Comparison of ENCODE assay signal across 19 cellular contexts in the genomic region with DNA sequence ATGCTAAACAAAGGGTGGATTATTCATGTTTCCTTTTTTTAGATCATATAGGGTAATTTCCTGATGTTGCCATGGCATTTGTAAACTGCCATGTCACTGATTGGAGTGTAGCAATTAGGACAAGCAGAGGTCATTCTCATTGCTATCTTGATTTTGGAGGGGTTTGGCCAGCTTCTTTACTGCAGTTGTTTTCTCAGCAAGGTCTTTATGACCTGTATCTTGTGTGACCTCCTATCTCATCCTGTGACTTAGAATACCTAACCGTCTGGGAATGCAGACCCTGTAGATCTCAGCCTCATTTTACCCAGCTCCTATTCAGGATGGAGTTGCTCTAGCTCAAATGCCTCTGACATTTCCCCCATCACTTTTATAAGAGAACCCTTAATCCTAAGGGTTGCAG. TPM values are rescaled to one million over a fixed set of nuclear protein-coding genes. Genes with fewer than 3 reads are reported as not detected.
A peak's percentile ranks its signal among the peaks of the same experiment; 100 is the strongest.
DNase-seq lines count a peak whose midpoint lies in the region; ATAC-seq and TF ChIP-seq lines count a peak whose summit lies in the region.
"Had no signal": no experiment of that assay in that cellular context is flagged by ENCODE, and none has a peak within 500 bp of the region (broad histone marks: within the 10 kb centered on the region; RNA-seq: fewer than 3 reads in every experiment).

No MANE protein-coding gene starts in this region.

- no peak overlapping the region for H2BK15ac ChIP-seq in mesendoderm (replicated peaks; ENCODE audit: low read depth)

- no peaks in the 10 kb centered on the region for H3K27me3 ChIP-seq in right atrium auricular region
- H3K27me3 ChIP-seq in mesendoderm (ENCODE audit: insufficient read depth, low read length, poor library complexity), result no peaks in the 10 kb centered on the region
- no peaks in the 10 kb centered on the region for H3K27me3 ChIP-seq in aorta (ENCODE audit: control insufficient read depth in 1 of 2, insufficient read depth in 2 of 2, low read length in 1 of 2)

- no peaks in the 10 kb centered on the region for H3K79me1 ChIP-seq in mesendoderm (ENCODE audit: low read length)

- ATAC-seq in Right ventricle myocardium superior (ENCODE audit: poor library complexity) (no peak), aorta (ENCODE audit: low FRiP score) (no peak), T-cell (replicated peaks in 1 of 4) (no peak)
- ATAC-seq: HCT116, Panc1 had no signal

- H2AK5ac ChIP-seq in mesendoderm (ENCODE audit: low read length), result no peak overlapping the region

- H3K4me3 Mint-ChIP-seq in MCF 10A (ENCODE audit: unreplicated experiment) (no peak overlapping the region), T-cell (no peak overlapping the region)

- POLR2A ChIA-PET in MCF 10A (lab: Yijun Ruan, JAX) (no interaction called here), T-cell (lab: Charles Lee) (no interaction called here)

- WGBS in mesendoderm (ENCODE audit: extremely low coverage, insufficient coverage, low lambda C conversion rate), result no CpG with 5 or more reads among the region's 1 CpG
- 8 to 9% methylated on average over 1 of the region's 1 CpG for WGBS in aorta, 2 donors

- no TSS peak for BruUV-seq in MCF 10A (replicated peaks; lab: Mats Ljungman, UMichigan)

- H3K4me2 ChIP-seq in mesendoderm (ENCODE audit: low read length), result no peak overlapping the region
- H3K4me2 ChIP-seq: KMS-11 had no signal

- H3K36me3 ChIP-seq in right atrium auricular region (peaks cover 50% of the 10 kb centered on the region), mesendoderm (ENCODE audit: control insufficient read depth, insufficient read depth, low read length) (no peaks in the 10 kb centered on the region), aorta (ENCODE audit: control insufficient read depth in 1 of 2, insufficient read depth in 2 of 2, low read length in 1 of 2) (peaks cover 0 to 9% of the 10 kb centered on the region in 2 donors)

- no peak overlapping the region for H3K4ac ChIP-seq in mesendoderm (ENCODE audit: low read depth, low read length)

- H4K5ac ChIP-seq in mesendoderm (ENCODE audit: low read length), result no peak overlapping the region

- H3K23ac ChIP-seq in mesendoderm (ENCODE audit: low read length), result no peak overlapping the region

- intact Hi-C loops in Right ventricle myocardium superior (cut with DNase I), result no loop called here
- intact Hi-C loops in aorta (cut with DNase I), result no loop called here
- intact Hi-C loops in MCF 10A (cut with micrococcal nuclease), result no loop called here

- H3K18ac ChIP-seq in mesendoderm (ENCODE audit: low read length), result no peak overlapping the region

- H3K27me3 Mint-ChIP-seq in MCF 10A (ENCODE audit: insufficient read depth, unreplicated experiment), result no peaks in the 10 kb centered on the region
- no peaks in the 10 kb centered on the region for H3K27me3 Mint-ChIP-seq in T-cell

- H3K27ac ChIP-seq in right atrium auricular region (peak overlapping the region; percentile 14 to 61), mesendoderm (ENCODE audit: low read depth, low read length) (peak overlapping the region; percentile 43), aorta (ENCODE audit: low read depth in 1 of 2, low read length in 2 of 2) (peak overlapping the region; percentile 33 to 67)
- H3K27ac ChIP-seq: C4-2B, GM23248, KMS-11 had no signal

- DNase-seq in right atrium auricular region (ENCODE audit: low spot score) (no peak), Right ventricle myocardium superior (no peak), choroid plexus epithelial cell (ENCODE audit: low read depth) (peak; percentile 14), mesendoderm (peak; percentile 92), aorta (no peak), NCI-H1417 treated with DMSO at 0.1 percent for 48 hours (lab: John Stamatoyannopoulos, UW) (no peak), MCF 10A (ENCODE audit: unreplicated experiment) (no peak), T-cell (no peak)
- DNase-seq: Caco-2, DMS153, GM23248, NCI-H1092, NCI-H1694 treated with DMSO at 0.1 percent for 48 hours, NCI-H226, NCI-H524 treated with DMSO at 0.1 percent for 48 hours had no signal

- H4K8ac ChIP-seq in mesendoderm (ENCODE audit: low read depth, low read length), result no peak overlapping the region

- no peak overlapping the region for H3K4me3 ChIP-seq in right atrium auricular region
- no peak overlapping the region for H3K4me3 ChIP-seq in choroid plexus epithelial cell (ENCODE audit: low read depth, low read length)
- H3K4me3 ChIP-seq in mesendoderm (ENCODE audit: low read length), result no peak overlapping the region
- H3K4me3 ChIP-seq in aorta (ENCODE audit: low read length in 2 of 2), result no peak overlapping the region
- H3K4me3 ChIP-seq: GM23248 had no signal

- no peak overlapping the region for H2BK5ac ChIP-seq in mesendoderm (ENCODE audit: low read length)

- H3K9me3 ChIP-seq in right atrium auricular region (no peaks in the 10 kb centered on the region), aorta (ENCODE audit: control insufficient read depth, low read length) (no peaks in the 10 kb centered on the region)
- H3K9me3 ChIP-seq: Caco-2 had no signal

- H3K36me3 Mint-ChIP-seq in MCF 10A (ENCODE audit: insufficient read depth, unreplicated experiment) (peaks cover 36% of the 10 kb centered on the region), T-cell (peaks cover 61% of the 10 kb centered on the region)

- TF ChIP-seq CTCF in right atrium auricular region (IDR thresholded peaks at IDR 0.05) (no peak), choroid plexus epithelial cell (conservative IDR thresholded peaks at IDR 0.05; ENCODE audit: low read depth, low read length) (no peak), MCF 10A (IDR thresholded peaks at IDR 0.05; ENCODE audit: unreplicated experiment) (no peak)

- no peak overlapping the region for H3K56ac ChIP-seq in mesendoderm (ENCODE audit: low read length)

- H3K79me2 ChIP-seq in mesendoderm (ENCODE audit: control insufficient read depth, insufficient read depth, low read length), result no peaks in the 10 kb centered on the region

- H3K4me1 Mint-ChIP-seq in MCF 10A (ENCODE audit: insufficient read depth, unreplicated experiment) (no peaks in the 10 kb centered on the region), T-cell (no peaks in the 10 kb centered on the region)

- H2BK120ac ChIP-seq in mesendoderm (ENCODE audit: low read depth, low read length), result no peak overlapping the region

- H3K4me1 ChIP-seq in right atrium auricular region (peaks cover 0 to 66% of the 10 kb centered on the region in 2 donors), mesendoderm (ENCODE audit: control insufficient read depth, low read depth, low read length) (no peaks in the 10 kb centered on the region), aorta (ENCODE audit: control insufficient read depth in 1 of 2, insufficient read depth in 2 of 2, low read length in 2 of 2) (peaks cover 5 to 7% of the 10 kb centered on the region in 2 donors)
- H3K4me1 ChIP-seq: Caco-2 had no signal

- no peak overlapping the region for H3K27ac Mint-ChIP-seq in MCF 10A (ENCODE audit: low read depth, unreplicated experiment)
- no peak overlapping the region for H3K27ac Mint-ChIP-seq in T-cell

- CTCF ChIA-PET in MCF 10A (lab: Yijun Ruan, JAX) (interaction anchor here (0.5 to 6.3 kb wide), 10 partner anchors 11 to 168 kb away, joined by 3 to 65 read pairs (median 4); a partner anchor contains a TSS), T-cell (lab: Charles Lee) (no interaction called here)

- no peak overlapping the region for H3K9ac ChIP-seq in mesendoderm (ENCODE audit: low read length)
- H3K9ac ChIP-seq: GM23248, KMS-11 had no signal

- H3K9me3 Mint-ChIP-seq in MCF 10A (ENCODE audit: unreplicated experiment), result no peaks in the 10 kb centered on the region
- no peaks in the 10 kb centered on the region for H3K9me3 Mint-ChIP-seq in T-cell

RNA-seq across cellular contexts. Expression of a gene that starts 53.6 kb away (rescaled TPM):
- total RNA-seq in right atrium auricular region (10 to 100 TPM; 45.5 to 60.8 TPM), Right ventricle myocardium superior (61.9 TPM), aorta (100 to 1,000 TPM in 1 of 2 donors, 10 to 100 TPM in 1; 78.7 to 135 TPM), MCF 10A (2022) (26.3 and 26.8 TPM in 2 replicates), T-cell (10 to 100 TPM; 47.1 to 62.2 (median 48.9) TPM)
- 26.4 TPM for polyA plus RNA-seq in mesendoderm (2013, experiment 1 of 2)
- polyA plus RNA-seq in mesendoderm (2013, experiment 2 of 2), result 25.4 TPM
- 10 to 100 TPM; 13.9 to 21.3 TPM for polyA plus RNA-seq in aorta

Comparison
In these comparisons a context has a peak if more than half of its experiments do, and no peak if none do; other contexts are left out.
1. DNase-seq: peak in choroid plexus epithelial cell (single experiment) and mesendoderm (single experiment); none in right atrium auricular region (single experiment), Right ventricle myocardium superior (single experiment), aorta (0 of 2), NCI-H1417 treated with DMSO at 0.1 percent for 48 hours (single experiment), MCF 10A (single experiment) and T-cell (0 of 34).
2. Peak in every context shown above with its lines, with median percentiles within 50 percentile points of each other: H3K27ac ChIP-seq.